In genomic region chr11:62130498-62131464, GRCh38 we compare ENCODE assay signal across 18 cellular contexts. TPM values are rescaled to one million over a fixed set of nuclear protein-coding genes. Genes with fewer than 3 reads are reported as not detected.
"Had no signal": no experiment of that assay in that cellular context is flagged by ENCODE, and none has a peak within 500 bp of the region (broad histone marks: within the 10 kb centered on the region; RNA-seq: fewer than 3 reads in every experiment).

No MANE protein-coding gene starts in this region.

- H3K9me3 ChIP-seq: lower lobe of right lung, upper lobe of right lung had no signal

- H3K4me3 ChIP-seq: lower lobe of right lung, upper lobe of right lung had no signal

- H3K4me1 ChIP-seq: upper lobe of right lung had no signal

- DNase-seq: activated CD4-positive, alpha-beta T cell treated with anti-CD3 and anti-CD28 coated beads for 4 hours; activated CD8-positive, alpha-beta memory T cell treated with anti-CD3 and anti-CD28 coated beads, Interleukin-2, amount 10 ng/mL, durations not matched to agents 7 days and 5 days; activated naive CD4-positive, alpha-beta T cell treated with Interleukin-2 at 50 U/mL for 16 hours; central memory CD4-positive, alpha-beta T cell; erythroblast; hypothalamus; lower lobe of right lung; naive thymus-derived CD4-positive, alpha-beta T cell; SHP77 treated with DMSO at 0.1 percent for 48 hours; stimulated activated CD4-positive, alpha-beta T cell treated with anti-CD3 and anti-CD28 coated beads, Interleukin-2, amount 100 ng/mL, for 24 hours; stimulated activated naive CD4-positive, alpha-beta T cell; upper lobe of right lung had no signal

- ATAC-seq: activated CD8-positive, alpha-beta memory T cell treated with anti-CD3 and anti-CD28 coated beads, Interleukin-2, amount 10 ng/mL, durations not matched to agents 7 days and 5 days; lower lobe of right lung; naive thymus-derived CD4-positive, alpha-beta T cell; sciatic nerve; upper lobe of right lung had no signal

- H3K27me3 ChIP-seq: upper lobe of right lung had no signal

- H3K27ac ChIP-seq: lower lobe of right lung, upper lobe of right lung had no signal

RNA-seq across cellular contexts. Expression of gene SCGB1D1, which starts 59.2 kb away (rescaled TPM):
- total RNA-seq: activated CD8-positive, alpha-beta memory T cell treated with anti-CD3 and anti-CD28 coated beads, Interleukin-2, amount 10 ng/mL, durations not matched to agents 7 days and 5 days; glomerular endothelial cell; lower lobe of right lung; mononuclear cell; naive thymus-derived CD4-positive, alpha-beta T cell; omental fat pad; pulmonary artery endothelial cell; sciatic nerve; upper lobe of right lung had no signal
- polyA plus RNA-seq: adipose tissue; naive thymus-derived CD4-positive, alpha-beta T cell had no signal
